In the genomic region with DNA sequence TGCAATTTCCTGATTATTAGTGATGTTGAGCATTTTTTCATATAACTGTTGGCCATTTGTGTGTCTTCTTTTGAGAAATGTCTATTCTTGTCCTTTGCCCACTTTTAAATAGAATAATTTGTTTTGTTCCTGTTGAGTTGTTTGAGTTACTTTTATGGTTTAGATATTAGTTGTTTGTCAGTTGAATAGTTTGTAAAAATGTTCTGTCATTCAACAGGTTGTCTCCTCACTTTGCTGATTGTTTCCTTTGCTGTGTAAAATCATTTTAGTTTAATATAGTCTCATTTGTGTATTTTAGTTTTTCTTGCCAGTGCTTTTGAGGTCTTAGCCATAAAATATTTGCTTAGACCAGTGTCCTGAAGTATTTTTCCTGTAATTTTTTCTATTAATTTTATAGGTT, we compare ENCODE assay signal across 25 cellular contexts.
"Had no signal": no experiment of that assay in that cellular context is flagged by ENCODE, and none has a peak within 500 bp of the region (broad histone marks: within the 10 kb centered on the region; RNA-seq: fewer than 3 reads in every experiment).

No MANE protein-coding gene starts in this region.

- H3K27me3 ChIP-seq: esophagus squamous epithelium, gastrocnemius medialis, heart right ventricle, left lung had no signal

- FAIRE-seq: endometrium, keratinocyte had no signal

- H3K4me1 ChIP-seq: esophagus squamous epithelium, gastrocnemius medialis, heart right ventricle, left lung, lower lobe of right lung had no signal

- ATAC-seq: effector memory CD8-positive, alpha-beta T cell; esophagus mucosa; gastrocnemius medialis; heart right ventricle; left cardiac atrium; left lung; left ventricle myocardium superior; lower lobe of right lung; mucosa of descending colon; naive thymus-derived CD8-positive, alpha-beta T cell had no signal

- H3K36me3 ChIP-seq: esophagus squamous epithelium, gastrocnemius medialis, heart right ventricle, left lung, lower lobe of right lung had no signal

- H3K9me3 ChIP-seq: esophagus squamous epithelium, gastrocnemius medialis, left lung, lower lobe of right lung, mucosa of descending colon had no signal

- H3K27ac ChIP-seq: epithelial cell of prostate, esophagus squamous epithelium, gastrocnemius medialis, heart right ventricle, left lung, lower lobe of right lung had no signal

- DNase-seq: cortex of kidney; effector CD8-positive, alpha-beta T cell; effector memory CD8-positive, alpha-beta T cell; endodermal cell; erythroblast; esophagus squamous epithelium; foreskin fibroblast; foreskin melanocyte; gastrocnemius medialis; glutamatergic neuron; head of caudate nucleus; heart right ventricle; hippocampal formation; left cardiac atrium; left lung; left ventricle myocardium superior; lower lobe of right lung; mesenchymal stem cell; mucosa of descending colon; naive B cell; naive thymus-derived CD8-positive, alpha-beta T cell had no signal

- H3K4me3 ChIP-seq: esophagus squamous epithelium, gastrocnemius medialis, heart right ventricle, left lung, lower lobe of right lung, mucosa of descending colon had no signal
